ENCODE assay signal across 13 cellular contexts in the genomic region with DNA sequence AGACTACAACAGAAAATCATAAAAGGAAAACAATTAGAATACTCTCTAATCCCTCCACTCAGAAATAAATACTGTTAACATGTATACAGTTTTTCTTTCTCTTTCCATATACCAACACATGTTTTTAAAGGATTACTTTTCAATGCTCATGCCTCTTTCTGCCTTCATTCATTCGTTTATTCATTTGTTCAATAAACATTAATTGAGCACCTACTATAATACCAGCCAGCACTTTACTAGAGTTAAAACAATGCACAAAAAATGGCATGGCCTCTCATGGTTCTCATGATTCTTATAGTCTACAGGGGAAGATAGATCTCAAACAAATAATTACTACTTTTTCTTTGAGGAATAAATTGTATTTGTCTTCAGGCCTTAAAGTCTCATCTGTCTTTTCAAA.
DNase-seq lines count a peak whose midpoint lies in the region; ATAC-seq and TF ChIP-seq lines count a peak whose summit lies in the region.
"Had no signal": no experiment of that assay in that cellular context is flagged by ENCODE, and none has a peak within 500 bp of the region (broad histone marks: within the 10 kb centered on the region; RNA-seq: fewer than 3 reads in every experiment).

No MANE protein-coding gene starts in this region.

- H3K36me3 Mint-ChIP-seq in activated CD4-positive, alpha-beta T cell treated with anti-CD3 and anti-CD28 coated beads, Interleukin-2, amount 10 ng/mL, durations not matched to agents 24 days and 14 days (ENCODE audit: low read depth): peaks cover 2% of the 10 kb centered on the region
- H3K36me3 Mint-ChIP-seq in endothelial cell (ENCODE audit: low read depth, unreplicated experiment): no peaks in the 10 kb centered on the region
- no peaks in the 10 kb centered on the region for H3K36me3 Mint-ChIP-seq in stimulated activated memory B cell treated with anti-CD40 and anti-IgM and Interleukin-4, amounts not matched to agents 10 μg/mL and 1 μg/mL and 100 μg/mL, for 72 hours
- no peaks in the 10 kb centered on the region for H3K36me3 Mint-ChIP-seq in WTC11

- CTCF ChIA-PET in WTC11 (lab: Charles Lee): interaction anchor here (1.0 to 1.9 kb wide), 5 partner anchors 12 to 150 kb away, joined by 3 to 6 read pairs (median 5); no protein-coding TSS in a partner anchor

- intact Hi-C loops in activated CD4-positive, alpha-beta T cell treated with anti-CD3 and anti-CD28 coated beads, Interleukin-2, amount 10 ng/mL, durations not matched to agents 24 days and 14 days (cut with micrococcal nuclease): loop anchor here (2.0 to 5.0 kb wide), 2 partner anchors 13 to 36 kb away; no protein-coding TSS in a partner anchor

- ATAC-seq in stimulated activated memory B cell treated with anti-CD40 and anti-IgM and Interleukin-4, amounts not matched to agents 10 μg/mL and 1 μg/mL and 100 μg/mL, for 72 hours: no peak
- ATAC-seq in WTC11 (no peak), HG02938 (IDR thresholded peaks at IDR 0.05; ENCODE audit: unreplicated experiment) (no peak), GM21737 (IDR thresholded peaks at IDR 0.05; ENCODE audit: unreplicated experiment) (no peak)
- ATAC-seq: Panc1 had no signal

- H3K4me3 ChIP-seq in SK-N-MC: no peak overlapping the region
- H3K4me3 ChIP-seq: tibial artery had no signal

- no peaks in the 10 kb centered on the region for H3K9me3 ChIP-seq in SK-N-MC (ENCODE audit: low read depth, low read length)
- H3K9me3 ChIP-seq: tibial artery had no signal

- peak overlapping the region; percentile 75; the same call in 1 of the 2 replicates for H3K27ac ChIP-seq in SK-N-MC
- H3K27ac ChIP-seq: foreskin keratinocyte had no signal

- no peaks in the 10 kb centered on the region for H3K27me3 Mint-ChIP-seq in activated CD4-positive, alpha-beta T cell treated with anti-CD3 and anti-CD28 coated beads, Interleukin-2, amount 10 ng/mL, durations not matched to agents 24 days and 14 days
- H3K27me3 Mint-ChIP-seq in endothelial cell (ENCODE audit: unreplicated experiment) (no peaks in the 10 kb centered on the region), WTC11 (ENCODE audit: low read depth) (no peaks in the 10 kb centered on the region)
- H3K27me3 Mint-ChIP-seq in stimulated activated memory B cell treated with anti-CD40 and anti-IgM and Interleukin-4, amounts not matched to agents 10 μg/mL and 1 μg/mL and 100 μg/mL, for 72 hours: no peaks in the 10 kb centered on the region

- peak overlapping the region; percentile 93 for H3K27ac Mint-ChIP-seq in activated CD4-positive, alpha-beta T cell treated with anti-CD3 and anti-CD28 coated beads, Interleukin-2, amount 10 ng/mL, durations not matched to agents 24 days and 14 days
- H3K27ac Mint-ChIP-seq in endothelial cell (ENCODE audit: unreplicated experiment) (peak overlapping the region; percentile 90), WTC11 (no peak overlapping the region)
- H3K27ac Mint-ChIP-seq in stimulated activated memory B cell treated with anti-CD40 and anti-IgM and Interleukin-4, amounts not matched to agents 10 μg/mL and 1 μg/mL and 100 μg/mL, for 72 hours: peak overlapping the region; percentile 78

- no peak for TF ChIP-seq CTCF in endothelial cell (IDR thresholded peaks at IDR 0.05; ENCODE audit: unreplicated experiment)
- TF ChIP-seq CTCF in WTC11 (IDR thresholded peaks at IDR 0.05): no peak

- H3K4me1 Mint-ChIP-seq in activated CD4-positive, alpha-beta T cell treated with anti-CD3 and anti-CD28 coated beads, Interleukin-2, amount 10 ng/mL, durations not matched to agents 24 days and 14 days: peaks cover 58% of the 10 kb centered on the region
- H3K4me1 Mint-ChIP-seq in endothelial cell (ENCODE audit: unreplicated experiment) (peaks cover 35% of the 10 kb centered on the region), WTC11 (peaks cover 3% of the 10 kb centered on the region)
- peaks cover 65% of the 10 kb centered on the region for H3K4me1 Mint-ChIP-seq in stimulated activated memory B cell treated with anti-CD40 and anti-IgM and Interleukin-4, amounts not matched to agents 10 μg/mL and 1 μg/mL and 100 μg/mL, for 72 hours

- H3K4me3 Mint-ChIP-seq in activated CD4-positive, alpha-beta T cell treated with anti-CD3 and anti-CD28 coated beads, Interleukin-2, amount 10 ng/mL, durations not matched to agents 24 days and 14 days: peak overlapping the region; percentile 64
- H3K4me3 Mint-ChIP-seq in endothelial cell (ENCODE audit: unreplicated experiment): no peak overlapping the region
- H3K4me3 Mint-ChIP-seq in stimulated activated memory B cell treated with anti-CD40 and anti-IgM and Interleukin-4, amounts not matched to agents 10 μg/mL and 1 μg/mL and 100 μg/mL, for 72 hours: no peak overlapping the region
- no peak overlapping the region for H3K4me3 Mint-ChIP-seq in WTC11

- H3K9me3 Mint-ChIP-seq in activated CD4-positive, alpha-beta T cell treated with anti-CD3 and anti-CD28 coated beads, Interleukin-2, amount 10 ng/mL, durations not matched to agents 24 days and 14 days: no peaks in the 10 kb centered on the region
- H3K9me3 Mint-ChIP-seq in endothelial cell (ENCODE audit: unreplicated experiment) (no peaks in the 10 kb centered on the region), WTC11 (no peaks in the 10 kb centered on the region)
- H3K9me3 Mint-ChIP-seq in stimulated activated memory B cell treated with anti-CD40 and anti-IgM and Interleukin-4, amounts not matched to agents 10 μg/mL and 1 μg/mL and 100 μg/mL, for 72 hours: no peaks in the 10 kb centered on the region

- H3K9ac ChIP-seq in SK-N-MC (ENCODE audit: insufficient read length): no peak overlapping the region

- H3K36me3 ChIP-seq in SK-N-MC (ENCODE audit: insufficient read depth, low read length): no peaks in the 10 kb centered on the region
- H3K36me3 ChIP-seq: tibial artery had no signal

- DNase-seq in activated CD4-positive, alpha-beta T cell treated with anti-CD3 and anti-CD28 coated beads, Interleukin-2, amount 10 ng/mL, durations not matched to agents 24 days and 14 days: no peak
- DNase-seq in activated CD4-positive, alpha-beta T cell treated with anti-CD3 and anti-CD28 coated beads, Interleukin-2, amount 50 U/mL, for 48 hours: no peak
- DNase-seq in SK-N-MC (ENCODE audit: low read depth, low spot score): no peak
- no peak for DNase-seq in endothelial cell (ENCODE audit: low spot score)
- no peak for DNase-seq in WTC11 (ENCODE audit: low spot score)
- DNase-seq: activated CD4-positive, alpha-beta T cell treated with anti-CD3 and anti-CD28 coated beads, Interleukin-2, amount 50 U/mL, for 1 hour; NCI-H187 had no signal

- POLR2A ChIA-PET in WTC11 (lab: Charles Lee): no interaction called here

TF ChIP-seq in WTC11, 78 proteins besides CTCF, POLR2A, EP300 and RAD21 (continues in another document):
- TF ChIP-seq, protein P1, sequence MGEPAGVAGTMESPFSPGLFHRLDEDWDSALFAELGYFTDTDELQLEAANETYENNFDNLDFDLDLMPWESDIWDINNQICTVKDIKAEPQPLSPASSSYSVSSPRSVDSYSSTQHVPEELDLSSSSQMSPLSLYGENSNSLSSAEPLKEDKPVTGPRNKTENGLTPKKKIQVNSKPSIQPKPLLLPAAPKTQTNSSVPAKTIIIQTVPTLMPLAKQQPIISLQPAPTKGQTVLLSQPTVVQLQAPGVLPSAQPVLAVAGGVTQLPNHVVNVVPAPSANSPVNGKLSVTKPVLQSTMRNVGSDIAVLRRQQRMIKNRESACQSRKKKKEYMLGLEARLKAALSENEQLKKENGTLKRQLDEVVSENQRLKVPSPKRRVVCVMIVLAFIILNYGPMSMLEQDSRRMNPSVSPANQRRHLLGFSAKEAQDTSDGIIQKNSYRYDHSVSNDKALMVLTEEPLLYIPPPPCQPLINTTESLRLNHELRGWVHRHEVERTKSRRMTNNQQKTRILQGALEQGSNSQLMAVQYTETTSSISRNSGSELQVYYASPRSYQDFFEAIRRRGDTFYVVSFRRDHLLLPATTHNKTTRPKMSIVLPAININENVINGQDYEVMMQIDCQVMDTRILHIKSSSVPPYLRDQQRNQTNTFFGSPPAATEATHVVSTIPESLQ (CRISPR knock-in tag; IDR thresholded peaks at IDR 0.05): no peak
- TF ChIP-seq MAX (CRISPR knock-in tag; IDR thresholded peaks at IDR 0.05): no peak
- no peak for TF ChIP-seq NR2C2 (CRISPR knock-in tag; IDR thresholded peaks at IDR 0.05)
- TF ChIP-seq, protein P2, sequence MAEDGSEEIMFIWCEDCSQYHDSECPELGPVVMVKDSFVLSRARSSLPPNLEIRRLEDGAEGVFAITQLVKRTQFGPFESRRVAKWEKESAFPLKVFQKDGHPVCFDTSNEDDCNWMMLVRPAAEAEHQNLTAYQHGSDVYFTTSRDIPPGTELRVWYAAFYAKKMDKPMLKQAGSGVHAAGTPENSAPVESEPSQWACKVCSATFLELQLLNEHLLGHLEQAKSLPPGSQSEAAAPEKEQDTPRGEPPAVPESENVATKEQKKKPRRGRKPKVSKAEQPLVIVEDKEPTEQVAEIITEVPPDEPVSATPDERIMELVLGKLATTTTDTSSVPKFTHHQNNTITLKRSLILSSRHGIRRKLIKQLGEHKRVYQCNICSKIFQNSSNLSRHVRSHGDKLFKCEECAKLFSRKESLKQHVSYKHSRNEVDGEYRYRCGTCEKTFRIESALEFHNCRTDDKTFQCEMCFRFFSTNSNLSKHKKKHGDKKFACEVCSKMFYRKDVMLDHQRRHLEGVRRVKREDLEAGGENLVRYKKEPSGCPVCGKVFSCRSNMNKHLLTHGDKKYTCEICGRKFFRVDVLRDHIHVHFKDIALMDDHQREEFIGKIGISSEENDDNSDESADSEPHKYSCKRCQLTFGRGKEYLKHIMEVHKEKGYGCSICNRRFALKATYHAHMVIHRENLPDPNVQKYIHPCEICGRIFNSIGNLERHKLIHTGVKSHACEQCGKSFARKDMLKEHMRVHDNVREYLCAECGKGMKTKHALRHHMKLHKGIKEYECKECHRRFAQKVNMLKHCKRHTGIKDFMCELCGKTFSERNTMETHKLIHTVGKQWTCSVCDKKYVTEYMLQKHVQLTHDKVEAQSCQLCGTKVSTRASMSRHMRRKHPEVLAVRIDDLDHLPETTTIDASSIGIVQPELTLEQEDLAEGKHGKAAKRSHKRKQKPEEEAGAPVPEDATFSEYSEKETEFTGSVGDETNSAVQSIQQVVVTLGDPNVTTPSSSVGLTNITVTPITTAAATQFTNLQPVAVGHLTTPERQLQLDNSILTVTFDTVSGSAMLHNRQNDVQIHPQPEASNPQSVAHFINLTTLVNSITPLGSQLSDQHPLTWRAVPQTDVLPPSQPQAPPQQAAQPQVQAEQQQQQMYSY (CRISPR knock-in tag; IDR thresholded peaks at IDR 0.05): no peak
